Comparison of ENCODE assay signal across 3 cellular contexts in the genomic region with DNA sequence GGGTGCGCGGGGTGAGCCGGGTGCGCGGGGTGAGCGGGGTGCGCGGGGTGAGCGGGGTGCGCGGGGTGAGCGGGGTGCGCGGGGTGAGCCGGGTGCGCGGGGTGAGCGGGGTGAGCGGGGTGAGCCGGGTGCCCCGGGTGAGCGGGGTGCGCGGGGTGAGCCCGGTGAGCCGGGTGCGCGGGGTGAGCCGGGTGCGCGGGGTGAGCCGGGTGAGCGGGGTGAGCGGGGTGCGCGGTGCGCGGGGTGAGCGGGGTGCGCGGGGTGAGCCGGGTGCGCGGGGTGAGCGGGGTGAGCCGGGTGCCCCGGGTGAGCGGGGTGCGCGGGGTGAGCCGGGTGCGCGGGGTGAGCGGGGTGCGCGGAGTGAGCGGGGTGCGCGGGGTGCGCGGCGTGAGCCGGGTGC. TPM values are rescaled to one million over a fixed set of nuclear protein-coding genes. Genes with fewer than 3 reads are reported as not detected.
"Had no signal": no experiment of that assay in that cellular context is flagged by ENCODE, and none has a peak within 500 bp of the region (broad histone marks: within the 10 kb centered on the region; RNA-seq: fewer than 3 reads in every experiment).

No MANE protein-coding gene starts in this region.

RNA-seq across cellular contexts. Expression of a gene that starts 29.8 kb away (rescaled TPM):
- total RNA-seq: LHCN-M2, M059J, MCF 10A had no signal
